ENCODE assay signal across 1 cellular context in the genomic region with DNA sequence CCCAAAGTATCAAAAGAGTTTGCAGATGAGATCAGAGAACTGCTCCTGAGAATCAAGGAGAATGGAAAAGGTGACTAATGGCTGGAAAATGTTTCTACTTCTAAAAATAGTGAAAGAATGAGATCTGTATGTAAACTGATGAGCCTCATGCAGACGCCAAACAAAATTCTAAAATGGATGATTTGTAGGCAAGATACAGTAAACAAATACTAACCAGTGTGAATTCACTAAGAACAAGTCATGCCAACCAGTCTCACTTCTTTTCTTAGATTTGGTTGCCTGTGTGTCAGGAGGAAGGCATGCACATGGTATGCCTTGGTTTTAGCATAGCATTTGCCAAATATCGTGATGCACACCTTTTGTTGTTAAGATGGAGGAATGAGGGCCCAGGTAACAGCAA.
TF ChIP-seq lines count a peak whose summit lies in the region.

No MANE protein-coding gene starts in this region.

TF ChIP-seq in GM23338, 12 proteins besides CTCF, POLR2A, EP300 and RAD21 (continued from another document):
- no peak for TF ChIP-seq REST (IDR thresholded peaks at IDR 0.05; ENCODE audit: unreplicated experiment)
- no peak for TF ChIP-seq ZNF331 (CRISPR knock-in tag; IDR thresholded peaks at IDR 0.05; ENCODE audit: low read depth)
- TF ChIP-seq EZH2 (IDR thresholded peaks at IDR 0.05; ENCODE audit: low read depth, unreplicated experiment), result no peak
